15 cellular contexts compared by ENCODE assay signal in genomic region chr11:111438846-111439520, GRCh38. TPM values are rescaled to one million over a fixed set of nuclear protein-coding genes. Genes with fewer than 3 reads are reported as not detected.
DNase-seq lines count a peak whose midpoint lies in the region; ATAC-seq and TF ChIP-seq lines count a peak whose summit lies in the region.
"Had no signal": no experiment of that assay in that cellular context is flagged by ENCODE, and none has a peak within 500 bp of the region (broad histone marks: within the 10 kb centered on the region; RNA-seq: fewer than 3 reads in every experiment).

No MANE protein-coding gene starts in this region.

- H3K9me3 Mint-ChIP-seq in activated T-helper 17 cell treated with anti-CD3 and anti-CD28 coated beads, Interleukin-2, amount 50 U/mL, for 72 hours = no peaks in the 10 kb centered on the region
- no peaks in the 10 kb centered on the region for H3K9me3 Mint-ChIP-seq in activated CD8-positive, alpha-beta memory T cell treated with anti-CD3 and anti-CD28 coated beads, Interleukin-2, amount 10 ng/mL, durations not matched to agents 7 days and 5 days (ENCODE audit: low read depth)
- H3K9me3 Mint-ChIP-seq: activated CD4-positive, alpha-beta memory T cell treated with anti-CD3 and anti-CD28 coated beads for 36 hours had no signal

- H3K27me3 Mint-ChIP-seq in activated T-helper 17 cell treated with anti-CD3 and anti-CD28 coated beads, Interleukin-2, amount 50 U/mL, for 72 hours = no peaks in the 10 kb centered on the region
- H3K27me3 Mint-ChIP-seq in activated CD8-positive, alpha-beta memory T cell treated with anti-CD3 and anti-CD28 coated beads, Interleukin-2, amount 10 ng/mL, durations not matched to agents 7 days and 5 days = peaks cover 11% of the 10 kb centered on the region
- H3K27me3 Mint-ChIP-seq: activated CD4-positive, alpha-beta memory T cell treated with anti-CD3 and anti-CD28 coated beads for 36 hours had no signal

- intact Hi-C loops in mucosa of descending colon (cut with DNase I, micrococcal nuclease) = no loop called here

- peaks cover 12% of the 10 kb centered on the region for H3K4me1 Mint-ChIP-seq in activated T-helper 17 cell treated with anti-CD3 and anti-CD28 coated beads, Interleukin-2, amount 50 U/mL, for 72 hours
- H3K4me1 Mint-ChIP-seq in activated CD8-positive, alpha-beta memory T cell treated with anti-CD3 and anti-CD28 coated beads, Interleukin-2, amount 10 ng/mL, durations not matched to agents 7 days and 5 days = peaks cover 24% of the 10 kb centered on the region

- CTCF ChIA-PET in activated CD8-positive, alpha-beta memory T cell treated with anti-CD3 and anti-CD28 coated beads, Interleukin-2, amount 10 ng/mL, durations not matched to agents 7 days and 5 days (lab: Charles Lee) = interaction anchor here (2.2 to 2.3 kb wide), 2 partner anchors 7 to 10 kb away, joined by 15 to 28 read pairs; no protein-coding TSS in a partner anchor

- no peaks in the 10 kb centered on the region for H3K9me3 ChIP-seq in mucosa of descending colon
- H3K9me3 ChIP-seq: pancreas had no signal

- no peak overlapping the region for H3K4me3 Mint-ChIP-seq in activated T-helper 17 cell treated with anti-CD3 and anti-CD28 coated beads, Interleukin-2, amount 50 U/mL, for 72 hours
- no peak overlapping the region for H3K4me3 Mint-ChIP-seq in activated CD8-positive, alpha-beta memory T cell treated with anti-CD3 and anti-CD28 coated beads, Interleukin-2, amount 10 ng/mL, durations not matched to agents 7 days and 5 days
- H3K4me3 Mint-ChIP-seq: activated CD4-positive, alpha-beta memory T cell treated with anti-CD3 and anti-CD28 coated beads for 36 hours had no signal

- peak overlapping the region; percentile 8 for H3K27ac Mint-ChIP-seq in activated T-helper 17 cell treated with anti-CD3 and anti-CD28 coated beads, Interleukin-2, amount 50 U/mL, for 72 hours
- H3K27ac Mint-ChIP-seq in activated CD8-positive, alpha-beta memory T cell treated with anti-CD3 and anti-CD28 coated beads, Interleukin-2, amount 10 ng/mL, durations not matched to agents 7 days and 5 days = no peak overlapping the region
- H3K27ac Mint-ChIP-seq: activated CD4-positive, alpha-beta memory T cell treated with anti-CD3 and anti-CD28 coated beads for 36 hours had no signal

- ATAC-seq in HG02571 (IDR thresholded peaks at IDR 0.05; ENCODE audit: unreplicated experiment) = peak; percentile 59
- no peak for ATAC-seq in activated T-helper 17 cell treated with anti-CD3 and anti-CD28 coated beads, Interleukin-2, amount 50 U/mL, for 72 hours (replicated peaks)
- ATAC-seq in activated CD8-positive, alpha-beta memory T cell treated with anti-CD3 and anti-CD28 coated beads, Interleukin-2, amount 10 ng/mL, durations not matched to agents 7 days and 5 days = no peak
- ATAC-seq in HG03039 (IDR thresholded peaks at IDR 0.05; ENCODE audit: unreplicated experiment) = no peak
- no peak for ATAC-seq in mucosa of descending colon

- no peaks in the 10 kb centered on the region for H3K36me3 ChIP-seq in mucosa of descending colon (ENCODE audit: low read depth)
- H3K36me3 ChIP-seq: pancreas had no signal

- no peak overlapping the region for H3K4me3 ChIP-seq in mucosa of descending colon
- H3K4me3 ChIP-seq: pancreas had no signal

- no peaks in the 10 kb centered on the region for H3K36me3 Mint-ChIP-seq in activated T-helper 17 cell treated with anti-CD3 and anti-CD28 coated beads, Interleukin-2, amount 50 U/mL, for 72 hours (ENCODE audit: low read depth)
- H3K36me3 Mint-ChIP-seq in activated CD8-positive, alpha-beta memory T cell treated with anti-CD3 and anti-CD28 coated beads, Interleukin-2, amount 10 ng/mL, durations not matched to agents 7 days and 5 days = no peaks in the 10 kb centered on the region
- H3K36me3 Mint-ChIP-seq: activated CD4-positive, alpha-beta memory T cell treated with anti-CD3 and anti-CD28 coated beads for 36 hours had no signal

- DNase-seq in DMS53 (lab: John Stamatoyannopoulos, UW) (peak; percentile 96), NCI-H2107 treated with DMSO at 0.1 percent for 48 hours (lab: John Stamatoyannopoulos, UW; ENCODE audit: unreplicated experiment) (peak; percentile 76), foreskin melanocyte (no peak), mucosa of descending colon (no peak)
- DNase-seq in activated CD8-positive, alpha-beta memory T cell treated with anti-CD3 and anti-CD28 coated beads, Interleukin-2, amount 10 ng/mL, durations not matched to agents 7 days and 5 days = no peak
- DNase-seq: activated CD4-positive, alpha-beta memory T cell treated with anti-CD3 and anti-CD28 coated beads for 36 hours; amygdala; KBM-7; NCI-H1694 treated with DMSO at 0.1 percent for 48 hours; Right ventricle myocardium superior; stimulated activated CD4-positive, alpha-beta T cell treated with anti-CD3 and anti-CD28 coated beads, Interleukin-12 subunit alpha, Interleukin-12 subunit beta, amount 100 ng/mL, for 4 hours had no signal

- no peak for TF ChIP-seq CTCF in mucosa of descending colon (IDR thresholded peaks at IDR 0.05)

- H3K4me1 ChIP-seq in mucosa of descending colon (ENCODE audit: low read depth) = peaks cover 6% of the 10 kb centered on the region

RNA-seq across cellular contexts. Expression of gene POU2AF1, which starts 59.9 kb away (rescaled TPM):
- 10 to 100 TPM in 1 of 2 donors, 1 to 10 TPM in 1; 6.4 to 36.6 TPM for total RNA-seq in activated T-helper 17 cell treated with anti-CD3 and anti-CD28 coated beads, Interleukin-2, amount 50 U/mL, for 72 hours
- total RNA-seq in activated CD8-positive, alpha-beta memory T cell treated with anti-CD3 and anti-CD28 coated beads, Interleukin-2, amount 10 ng/mL, durations not matched to agents 7 days and 5 days = 1 to 10 TPM; 2.9 to 7.4 TPM
- total RNA-seq in mucosa of descending colon = 1 to 10 TPM; 2.8 to 9.3 (median 5.4) TPM

Comparison
In these comparisons a context has a peak if more than half of its experiments do, and no peak if none do; other contexts are left out.
1. DNase-seq: peak in DMS53 (single experiment) and NCI-H2107 treated with DMSO at 0.1 percent for 48 hours (single experiment); none in activated CD8-positive, alpha-beta memory T cell treated with anti-CD3 and anti-CD28 coated beads, Interleukin-2, amount 10 ng/mL, durations not matched to agents 7 days and 5 days (single experiment), foreskin melanocyte (single experiment) and mucosa of descending colon (0 of 3).